21 cellular contexts compared by ENCODE assay signal in genomic region chr2:232238108-232238507, GRCh38.
DNase-seq lines count a peak whose midpoint lies in the region; ATAC-seq and TF ChIP-seq lines count a peak whose summit lies in the region.
"Had no signal": no experiment of that assay in that cellular context is flagged by ENCODE, and none has a peak within 500 bp of the region (broad histone marks: within the 10 kb centered on the region; RNA-seq: fewer than 3 reads in every experiment).

No MANE protein-coding gene starts in this region.

- peaks cover 6% of the 10 kb centered on the region for H3K36me3 Mint-ChIP-seq in Caco-2 (ENCODE audit: insufficient read depth, unreplicated experiment)
- peaks cover 36% of the 10 kb centered on the region for H3K36me3 Mint-ChIP-seq in activated T-helper 17 cell treated with anti-CD3 and anti-CD28 coated beads, Interleukin-2, amount 50 U/mL, for 72 hours (ENCODE audit: low read depth)

- no peaks in the 10 kb centered on the region for H3K9me3 Mint-ChIP-seq in Caco-2 (ENCODE audit: unreplicated experiment)
- no peaks in the 10 kb centered on the region for H3K9me3 Mint-ChIP-seq in activated T-helper 17 cell treated with anti-CD3 and anti-CD28 coated beads, Interleukin-2, amount 50 U/mL, for 72 hours
- H3K9me3 Mint-ChIP-seq: activated B cell treated with CpG ODN at 0.5 μM for 24 hours; activated T-cell treated with anti-CD3 and anti-CD28 coated beads, Interleukin-2, amount 50 U/mL, for 4 hours; H9 had no signal

- CTCF ChIA-PET in Caco-2 (lab: Charles Lee): no interaction called here
- CTCF ChIA-PET in A673 (lab: Charles Lee): no interaction called here

- BruUV-seq in Caco-2 (replicated peaks; lab: Mats Ljungman, UMichigan) (no TSS peak), A673 (replicated peaks; lab: Mats Ljungman, UMichigan) (no TSS peak)

- H3K9me3 ChIP-seq in Caco-2 (no peaks in the 10 kb centered on the region), A673 (ENCODE audit: low read depth, low read length, poor library complexity, severe bottlenecking) (no peaks in the 10 kb centered on the region)
- H3K9me3 ChIP-seq: neutrophil, right atrium auricular region, thoracic aorta had no signal

- no peak overlapping the region for H3K4me3 ChIP-seq in Caco-2 (ENCODE audit: low read depth, low read length)
- H3K4me3 ChIP-seq in fibroblast of villous mesenchyme (ENCODE audit: low read depth, low read length): no peak overlapping the region
- H3K4me3 ChIP-seq in A673 (ENCODE audit: low read depth, low read length, poor library complexity, severe bottlenecking): no peak overlapping the region
- H3K4me3 ChIP-seq: right atrium auricular region, thoracic aorta had no signal

- no peak for TF ChIP-seq CTCF in C4-2B (conservative IDR thresholded peaks at IDR 0.05)
- TF ChIP-seq CTCF in Caco-2 (IDR thresholded peaks at IDR 0.05; ENCODE audit: insufficient read depth in 1 of 2, low read depth in 1 of 2, low read length in 1 of 2, severe bottlenecking in 1 of 2, unreplicated experiment in 1 of 2): no peak
- TF ChIP-seq CTCF in fibroblast of villous mesenchyme (IDR thresholded peaks at IDR 0.05; ENCODE audit: insufficient read depth, low read depth, low read length): no peak
- no peak for TF ChIP-seq CTCF in A673 (conservative IDR thresholded peaks at IDR 0.05; ENCODE audit: low read depth, low read length)

- no peaks in the 10 kb centered on the region for H3K27me3 ChIP-seq in Caco-2 (replicated peaks; ENCODE audit: control insufficient read depth, insufficient read depth, low read length)
- no peaks in the 10 kb centered on the region for H3K27me3 ChIP-seq in A673 (replicated peaks; ENCODE audit: insufficient read depth, low read depth, low read length, poor library complexity)
- H3K27me3 ChIP-seq: neutrophil, right atrium auricular region had no signal

- H3K4me3 Mint-ChIP-seq in Caco-2 (ENCODE audit: unreplicated experiment): peak overlapping the region; percentile 1
- H3K4me3 Mint-ChIP-seq in activated T-helper 17 cell treated with anti-CD3 and anti-CD28 coated beads, Interleukin-2, amount 50 U/mL, for 72 hours: peak overlapping the region; percentile 58
- H3K4me3 Mint-ChIP-seq: activated B cell treated with CpG ODN at 0.5 μM for 24 hours; activated T-cell treated with anti-CD3 and anti-CD28 coated beads, Interleukin-2, amount 50 U/mL, for 4 hours; H9; T-helper 17 cell had no signal

- peaks cover 4% of the 10 kb centered on the region for H3K4me1 ChIP-seq in Caco-2
- no peaks in the 10 kb centered on the region for H3K4me1 ChIP-seq in A673 (ENCODE audit: insufficient read depth, low read length, poor library complexity, severe bottlenecking)
- H3K4me1 ChIP-seq: right atrium auricular region had no signal

- H3K27ac Mint-ChIP-seq in Caco-2 (ENCODE audit: unreplicated experiment): peak overlapping the region; percentile 26
- H3K27ac Mint-ChIP-seq in activated T-helper 17 cell treated with anti-CD3 and anti-CD28 coated beads, Interleukin-2, amount 50 U/mL, for 72 hours: peak overlapping the region; percentile 97
- H3K27ac Mint-ChIP-seq: activated B cell treated with CpG ODN at 0.5 μM for 24 hours, T-helper 17 cell had no signal

- no peaks in the 10 kb centered on the region for H3K27me3 Mint-ChIP-seq in Caco-2 (ENCODE audit: insufficient read depth, unreplicated experiment)
- H3K27me3 Mint-ChIP-seq in activated T-helper 17 cell treated with anti-CD3 and anti-CD28 coated beads, Interleukin-2, amount 50 U/mL, for 72 hours: no peaks in the 10 kb centered on the region
- H3K27me3 Mint-ChIP-seq: activated B cell treated with CpG ODN at 0.5 μM for 24 hours, T-helper 17 cell had no signal

- intact Hi-C loops in Caco-2 (cut with micrococcal nuclease; ENCODE audit: unreplicated experiment): loop anchor here (5.0 kb wide), 1 partner anchor 64 kb away; no protein-coding TSS in a partner anchor
- intact Hi-C loops in A673 (cut with micrococcal nuclease; ENCODE audit: unreplicated experiment): no loop called here

- peaks cover 10% of the 10 kb centered on the region for H3K4me1 Mint-ChIP-seq in Caco-2 (ENCODE audit: low read depth, unreplicated experiment)
- H3K4me1 Mint-ChIP-seq in activated T-helper 17 cell treated with anti-CD3 and anti-CD28 coated beads, Interleukin-2, amount 50 U/mL, for 72 hours: peaks cover 18% of the 10 kb centered on the region
- H3K4me1 Mint-ChIP-seq: activated B cell treated with CpG ODN at 0.5 μM for 24 hours had no signal

- DNase-seq in Caco-2 (peak; percentile 61 to 69), fibroblast of villous mesenchyme (ENCODE audit: low read depth) (peak; percentile 74), A673 (ENCODE audit: low spot score) (no peak)
- DNase-seq in activated effector memory CD4-positive, alpha-beta T cell treated with Interleukin-2 at 50 U/mL for 16 hours: no peak
- DNase-seq: activated B cell treated with CpG ODN at 0.5 μM for 24 hours; activated T-cell treated with anti-CD3 and anti-CD28 coated beads, Interleukin-2, amount 50 U/mL, for 4 hours; DMS 273 treated with DMSO at 0.1 percent for 48 hours; H9; hippocampal formation; Karpas-422; kidney glomerular epithelial cell; midbrain; NCI-H1417; T-helper 17 cell had no signal

- no peaks in the 10 kb centered on the region for H3K36me3 ChIP-seq in Caco-2 (ENCODE audit: control insufficient read depth, insufficient read depth, low read length)
- no peaks in the 10 kb centered on the region for H3K36me3 ChIP-seq in A673 (ENCODE audit: insufficient read depth, low read length, poor library complexity, severe bottlenecking)
- H3K36me3 ChIP-seq: neutrophil, right atrium auricular region, thoracic aorta had no signal

- POLR2A ChIA-PET in Caco-2 (lab: Charles Lee): no interaction called here
- POLR2A ChIA-PET in A673 (lab: Charles Lee; ENCODE audit: low non-redundant PET): no interaction called here

- peak overlapping the region; percentile 69 for H3K27ac ChIP-seq in C4-2B
- H3K27ac ChIP-seq in A673 (ENCODE audit: low read depth, low read length, poor library complexity, severe bottlenecking): no peak overlapping the region
- H3K27ac ChIP-seq: neutrophil, right atrium auricular region, thoracic aorta had no signal

- peak; percentile 22 for ATAC-seq in activated T-helper 17 cell treated with anti-CD3 and anti-CD28 coated beads, Interleukin-2, amount 50 U/mL, for 72 hours (replicated peaks)
- ATAC-seq in GM21447 (IDR thresholded peaks at IDR 0.05; ENCODE audit: unreplicated experiment) (no peak), GM19023 (IDR thresholded peaks at IDR 0.05; ENCODE audit: unreplicated experiment) (no peak)
- ATAC-seq: activated T-cell treated with anti-CD3 and anti-CD28 coated beads, Interleukin-2, amount 50 U/mL, for 4 hours; T-helper 17 cell had no signal

Comparison
In these comparisons a context has a peak if more than half of its experiments do, and no peak if none do; other contexts are left out.
1. DNase-seq: peak in Caco-2 (2 of 2) and fibroblast of villous mesenchyme (single experiment); none in activated effector memory CD4-positive, alpha-beta T cell treated with Interleukin-2 at 50 U/mL for 16 hours (single experiment) and A673 (single experiment).